8 cellular contexts compared by ENCODE assay signal in genomic region chr1:156213644-156213966, GRCh38. TPM values are rescaled to one million over a fixed set of nuclear protein-coding genes. Genes with fewer than 3 reads are reported as not detected.
DNase-seq lines count a peak whose midpoint lies in the region; ATAC-seq and TF ChIP-seq lines count a peak whose summit lies in the region.

No MANE protein-coding gene starts in this region.

- no peaks in the 10 kb centered on the region for H3K9me2 ChIP-seq in GM23338 (ENCODE audit: insufficient read depth)

- H3K4me2 ChIP-seq in GM23338: peak overlapping the region; percentile 98

- H4K20me1 ChIP-seq in GM23338 (replicated peaks; ENCODE audit: insufficient read depth): peaks cover 11% of the 10 kb centered on the region; the same call in 1 of the 2 replicates

- peaks cover 23% of the 10 kb centered on the region for H3K36me3 Mint-ChIP-seq in GM23338 (ENCODE audit: low read depth)
- H3K36me3 Mint-ChIP-seq in activated B cell treated with CpG ODN at 0.5 μM for 24 hours (ENCODE audit: low read depth): peaks cover 50% of the 10 kb centered on the region

- TF ChIP-seq CTCF in GM23338 (conservative IDR thresholded peaks at IDR 0.05; ENCODE audit: low read depth in 2 of 2): no peak
- TF ChIP-seq CTCF in activated B cell treated with CpG ODN at 0.5 μM for 24 hours (IDR thresholded peaks at IDR 0.05): no peak

- H3K27me3 ChIP-seq in GM23338 (ENCODE audit: insufficient read depth): no peaks in the 10 kb centered on the region
- no peaks in the 10 kb centered on the region for H3K27me3 ChIP-seq in right cardiac atrium (ENCODE audit: control insufficient read depth, insufficient read depth)

- H3K4me3 ChIP-seq in GM23338: peak overlapping the region; percentile 64
- peak overlapping the region; percentile 30 for H3K4me3 ChIP-seq in right cardiac atrium (ENCODE audit: low read length)
- peak overlapping the region; percentile 50 to 62 (median 55) for H3K4me3 ChIP-seq in skin epidermis

- CTCF ChIA-PET in activated B cell treated with CpG ODN at 0.5 μM for 24 hours (lab: Charles Lee): interaction anchor here (3.1 kb wide), 1 partner anchor 12 kb away, joined by 26 read pairs; no protein-coding TSS in a partner anchor

- H3K36me3 ChIP-seq in GM23338 (ENCODE audit: insufficient read depth): 0 out of 2 replicates have a peak, but pooled peaks cover 5% of the 10 kb centered on the region

- peaks cover 27% of the 10 kb centered on the region for H3K4me1 ChIP-seq in GM23338 (ENCODE audit: insufficient read depth)
- peaks cover 4% of the 10 kb centered on the region for H3K4me1 ChIP-seq in right cardiac atrium (ENCODE audit: control insufficient read depth, insufficient read depth, low read length)

- intact Hi-C loops in activated B cell treated with CpG ODN at 0.5 μM for 24 hours (cut with micrococcal nuclease): loop anchor here (1.0 to 5.0 kb wide), 4 partner anchors 19 to 116 kb away; partner anchors contain the start of genes SLC25A44, SMG5 and TMEM79
- intact Hi-C loops in right cardiac atrium (cut with DNase I): no loop called here

- 16% methylated on average over 11 of the region's 11 CpGs for WGBS in right cardiac atrium

- H3K27ac Mint-ChIP-seq in GM23338: peak overlapping the region; percentile 100
- H3K27ac Mint-ChIP-seq in activated B cell treated with CpG ODN at 0.5 μM for 24 hours: peak overlapping the region; percentile 98

- H3K4me3 Mint-ChIP-seq in GM23338: peak overlapping the region; percentile 96
- peak overlapping the region; percentile 96 for H3K4me3 Mint-ChIP-seq in activated B cell treated with CpG ODN at 0.5 μM for 24 hours

- H3K27me3 Mint-ChIP-seq in GM23338 (ENCODE audit: insufficient read depth, low read depth, poor library complexity) (peaks cover 11% of the 10 kb centered on the region), activated B cell treated with CpG ODN at 0.5 μM for 24 hours (no peaks in the 10 kb centered on the region)

- ATAC-seq in GM23338 (no peak), activated B cell treated with CpG ODN at 0.5 μM for 24 hours (ENCODE audit: low read depth) (no peak), right cardiac atrium (no peak), HG03442 (IDR thresholded peaks at IDR 0.05; ENCODE audit: unreplicated experiment) (no peak)

- no peak overlapping the region for H2AFZ ChIP-seq in GM23338

- no peaks in the 10 kb centered on the region for H3K9me3 ChIP-seq in right cardiac atrium (ENCODE audit: control insufficient read depth, low read length)

- H3F3A ChIP-seq in GM23338 (replicated peaks; ENCODE audit: low read depth): peaks cover 11% of the 10 kb centered on the region; the same call in 1 of the 2 replicates

- peaks cover 50% of the 10 kb centered on the region for H3K79me2 ChIP-seq in GM23338 (replicated peaks; ENCODE audit: insufficient read depth)

- H3K27ac ChIP-seq in GM23338 (ENCODE audit: low read depth) (peak overlapping the region; percentile 96), right cardiac atrium (ENCODE audit: low read length) (peak overlapping the region; percentile 93), skin epidermis (peak overlapping the region; percentile 54 to 99 (median 93))

- DNase-seq in GM23338 (ENCODE audit: low spot score): no peak
- no peak for DNase-seq in activated B cell treated with CpG ODN at 0.5 μM for 24 hours
- DNase-seq in right cardiac atrium: no peak
- no peak for DNase-seq in HuH-7 (ENCODE audit: low spot score)
- no peak for DNase-seq in NCI-H69 (lab: John Stamatoyannopoulos, UW)
- no peak for DNase-seq in KG1 (lab: John Stamatoyannopoulos, UW)

- H3K9me3 Mint-ChIP-seq in GM23338 (no peaks in the 10 kb centered on the region), activated B cell treated with CpG ODN at 0.5 μM for 24 hours (no peaks in the 10 kb centered on the region)

- H3K4me1 Mint-ChIP-seq in GM23338: peaks cover 25% of the 10 kb centered on the region
- H3K4me1 Mint-ChIP-seq in activated B cell treated with CpG ODN at 0.5 μM for 24 hours: peaks cover 32% of the 10 kb centered on the region

- POLR2A ChIA-PET in activated B cell treated with CpG ODN at 0.5 μM for 24 hours (lab: Charles Lee): interaction anchor here (0.6 to 2.6 kb wide), 21 partner anchors 10 to 574 kb away, joined by 3 to 71 read pairs (median 5); partner anchors contain the start of genes ARHGEF2, MEX3A, MRPL24 and NAXE

TF ChIP-seq in GM23338, 12 proteins besides CTCF, POLR2A, EP300 and RAD21:
- TF ChIP-seq CREB1 (CRISPR knock-in tag; IDR thresholded peaks at IDR 0.05; ENCODE audit: low read depth) (no peak), ZNF331 (CRISPR knock-in tag; IDR thresholded peaks at IDR 0.05; ENCODE audit: low read depth) (no peak), REST (IDR thresholded peaks at IDR 0.05; ENCODE audit: unreplicated experiment) (no peak), NANOG (IDR thresholded peaks at IDR 0.05; ENCODE audit: borderline replicate concordance) (no peak), ETS1 (IDR thresholded peaks at IDR 0.05) (no peak)
TF ChIP-seq in GM23338: peak in this region for 0.

RNA-seq across cellular contexts. Expression of gene PMF1, which starts 0.8 kb away (rescaled TPM):
- 86.1 and 112 TPM in 2 replicates for total RNA-seq in GM23338 (2014; rRNA removed; shearing (Covaris generic))
- polyA plus RNA-seq in GM23338 (2016; fragmentation: Nextera tagmentation; extraction: Ambion mirVana) (118 and 120 TPM in 2 replicates), right cardiac atrium (93.6 TPM)
- total RNA-seq in activated B cell treated with CpG ODN at 0.5 μM for 24 hours (68.8 and 75.8 TPM in 2 replicates), right cardiac atrium (10 to 100 TPM; 55.3 to 62.9 (median 59.5) TPM)

RNA-seq across cellular contexts. Expression of gene SLC25A44, which starts 19.7 kb away (rescaled TPM):
- 19.9 and 25.1 TPM in 2 replicates for total RNA-seq in GM23338 (2014; rRNA removed; shearing (Covaris generic))
- polyA plus RNA-seq in GM23338 (2016; fragmentation: Nextera tagmentation; extraction: Ambion mirVana) (7.0 and 7.6 TPM in 2 replicates), right cardiac atrium (8.6 TPM)
- total RNA-seq in activated B cell treated with CpG ODN at 0.5 μM for 24 hours (17.9 and 26.4 TPM in 2 replicates), right cardiac atrium (10 to 100 TPM; 14.2 to 21.5 (median 15.7) TPM)

RNA-seq across cellular contexts. Expression of gene BGLAP, which starts 28.4 kb away (rescaled TPM):
- total RNA-seq in GM23338 (2014; rRNA removed; shearing (Covaris generic)): 0.42 and 2.7 TPM in 2 replicates
- polyA plus RNA-seq in GM23338 (2016; fragmentation: Nextera tagmentation; extraction: Ambion mirVana) (0.36 and 1.2 TPM in 2 replicates), right cardiac atrium (0.45 TPM)
- total RNA-seq in activated B cell treated with CpG ODN at 0.5 μM for 24 hours (2.7 and 3.3 TPM in 2 replicates), right cardiac atrium (under 1 TPM in 3 of 4 donors, not detected in 1; 0.54 to 0.92 (median 0.66) TPM)

RNA-seq across cellular contexts. Expression of gene PAQR6, which starts 34.3 kb away (rescaled TPM):
- total RNA-seq in GM23338 (2014; rRNA removed; shearing (Covaris generic)): 3.3 and 4.2 TPM in 2 replicates
- polyA plus RNA-seq in GM23338 (2016; fragmentation: Nextera tagmentation; extraction: Ambion mirVana) (2.4 and 2.6 TPM in 2 replicates), right cardiac atrium (1.3 TPM)
- total RNA-seq in activated B cell treated with CpG ODN at 0.5 μM for 24 hours (1.6 and 1.8 TPM in 2 replicates), right cardiac atrium (1 to 10 TPM in 2 of 4 donors, under 1 TPM in 2; 0.68 to 1.5 (median 0.95) TPM)
